Comparison of ENCODE assay signal across 41 cellular contexts in genomic region chr19:14649020-14649419, GRCh38. TPM values are rescaled to one million over a fixed set of nuclear protein-coding genes. Genes with fewer than 3 reads are reported as not detected.
"Had no signal": no experiment of that assay in that cellular context is flagged by ENCODE, and none has a peak within 500 bp of the region (broad histone marks: within the 10 kb centered on the region; RNA-seq: fewer than 3 reads in every experiment).

No MANE protein-coding gene starts in this region.

- H3K4me1 Mint-ChIP-seq: activated naive CD4-positive, alpha-beta T cell treated with anti-CD3 and anti-CD28 coated beads, Interleukin-2, amount 10 ng/mL, durations not matched to agents 7 days and 5 days; activated naive CD4-positive, alpha-beta T cell treated with anti-CD3 and anti-CD28 coated beads, Interleukin-2, amount 50 U/mL, for 24 hours; activated naive CD8-positive, alpha-beta T cell treated with anti-CD3 and anti-CD28 coated beads for 36 hours; activated naive CD8-positive, alpha-beta T cell treated with anti-CD3 and anti-CD28 coated beads, Interleukin-2, amount 10 ng/mL, durations not matched to agents 7 days and 5 days; activated naive CD8-positive, alpha-beta T cell treated with anti-CD3 and anti-CD28 coated beads, Interleukin-2, amount 50 U/mL, for 24 hours; brain; central memory CD8-positive, alpha-beta T cell had no signal

- H3K36me3 Mint-ChIP-seq: activated naive CD4-positive, alpha-beta T cell treated with anti-CD3 and anti-CD28 coated beads, Interleukin-2, amount 10 ng/mL, durations not matched to agents 7 days and 5 days; activated naive CD4-positive, alpha-beta T cell treated with anti-CD3 and anti-CD28 coated beads, Interleukin-2, amount 50 U/mL, for 24 hours; activated naive CD4-positive, alpha-beta T cell treated with anti-CD3 and anti-CD28 coated beads, Interleukin-2, amount 50 U/mL, for 72 hours; activated naive CD8-positive, alpha-beta T cell; activated naive CD8-positive, alpha-beta T cell treated with anti-CD3 and anti-CD28 coated beads for 36 hours; activated naive CD8-positive, alpha-beta T cell treated with anti-CD3 and anti-CD28 coated beads, Interleukin-2, amount 10 ng/mL, durations not matched to agents 7 days and 5 days; brain had no signal

- H3K4me3 Mint-ChIP-seq: activated naive CD4-positive, alpha-beta T cell treated with anti-CD3 and anti-CD28 coated beads for 36 hours; activated naive CD4-positive, alpha-beta T cell treated with anti-CD3 and anti-CD28 coated beads, Interleukin-2, amount 10 ng/mL, durations not matched to agents 7 days and 5 days; activated naive CD4-positive, alpha-beta T cell treated with anti-CD3 and anti-CD28 coated beads, Interleukin-2, amount 50 U/mL, for 24 hours; activated naive CD8-positive, alpha-beta T cell; activated naive CD8-positive, alpha-beta T cell treated with anti-CD3 and anti-CD28 coated beads for 36 hours; activated naive CD8-positive, alpha-beta T cell treated with anti-CD3 and anti-CD28 coated beads, Interleukin-2, amount 10 ng/mL, durations not matched to agents 7 days and 5 days; activated naive CD8-positive, alpha-beta T cell treated with anti-CD3 and anti-CD28 coated beads, Interleukin-2, amount 50 U/mL, for 24 hours; activated T-cell treated with anti-CD3 and anti-CD28 coated beads, Interleukin-2, amount 50 U/mL, for 24 hours; activated T-cell treated with anti-CD3 and anti-CD28 coated beads, Interleukin-2, amount 50 U/mL, for 4 hours; activated T-cell treated with anti-CD3 and anti-CD28 coated beads, Interleukin-2, amount 50 U/mL, for 72 hours; activated T-helper 1 cell treated with anti-CD3 and anti-CD28 coated beads, Interleukin-12 subunit alpha, Interleukin-12 subunit beta, Interleukin-2, Interleukin-4 antibody, amounts not matched to agents 30 ng/mL and 10 ng/mL and 1 ng/mL, durations not matched to agents 14 hours and 24 hours and 36 hours; brain; central memory CD8-positive, alpha-beta T cell had no signal

- ATAC-seq: activated naive CD4-positive, alpha-beta T cell treated with anti-CD3 and anti-CD28 coated beads, Interleukin-2, amount 50 U/mL, for 72 hours; activated naive CD8-positive, alpha-beta T cell treated with anti-CD3 and anti-CD28 coated beads, Interleukin-2, amount 50 U/mL, for 24 hours; activated T-cell treated with anti-CD3 and anti-CD28 coated beads, Interleukin-2, amount 50 U/mL, for 4 hours; activated T-cell treated with anti-CD3 and anti-CD28 coated beads, Interleukin-2, amount 50 U/mL, for 72 hours; body of pancreas had no signal

- H3K27me3 ChIP-seq: adrenal gland, ascending aorta, body of pancreas, brain microvascular endothelial cell, breast epithelium, cardiac muscle cell had no signal

- H3K27ac Mint-ChIP-seq: activated naive CD4-positive, alpha-beta T cell treated with anti-CD3 and anti-CD28 coated beads for 36 hours; activated naive CD4-positive, alpha-beta T cell treated with anti-CD3 and anti-CD28 coated beads, Interleukin-2, amount 10 ng/mL, durations not matched to agents 7 days and 5 days; activated naive CD4-positive, alpha-beta T cell treated with anti-CD3 and anti-CD28 coated beads, Interleukin-2, amount 50 U/mL, for 24 hours; activated naive CD4-positive, alpha-beta T cell treated with anti-CD3 and anti-CD28 coated beads, Interleukin-2, amount 50 U/mL, for 72 hours; activated naive CD8-positive, alpha-beta T cell; activated naive CD8-positive, alpha-beta T cell treated with anti-CD3 and anti-CD28 coated beads for 36 hours; activated naive CD8-positive, alpha-beta T cell treated with anti-CD3 and anti-CD28 coated beads, Interleukin-2, amount 10 ng/mL, durations not matched to agents 7 days and 5 days; activated naive CD8-positive, alpha-beta T cell treated with anti-CD3 and anti-CD28 coated beads, Interleukin-2, amount 50 U/mL, for 24 hours; activated T-cell treated with anti-CD3 and anti-CD28 coated beads, Interleukin-2, amount 50 U/mL, for 24 hours; activated T-cell treated with anti-CD3 and anti-CD28 coated beads, Interleukin-2, amount 50 U/mL, for 72 hours; activated T-helper 1 cell treated with anti-CD3 and anti-CD28 coated beads, Interleukin-12 subunit alpha, Interleukin-12 subunit beta, Interleukin-2, Interleukin-4 antibody, amounts not matched to agents 30 ng/mL and 10 ng/mL and 1 ng/mL, durations not matched to agents 14 hours and 24 hours and 36 hours; activated T-helper 2 cell treated with anti-CD3 and anti-CD28 coated beads, Interferon-gamma antibody, Interleukin-2, Interleukin-4, amounts not matched to agents 10 μg/mL and 5 μg/mL and 100 μg/mL, durations not matched to agents 14 hours and 24 hours and 36 hours; brain had no signal

- DNase-seq: activated effector memory CD4-positive, alpha-beta T cell treated with anti-CD3 and anti-CD28 coated beads, Interleukin-2, amount 50 U/mL, for 16 hours; activated effector memory CD4-positive, alpha-beta T cell treated with Interleukin-2 at 50 U/mL for 16 hours; activated gamma-delta T cell; activated gamma-delta T cell treated with Interleukin-2 at 50 U/mL for 16 hours; activated naive CD4-positive, alpha-beta T cell; activated naive CD4-positive, alpha-beta T cell treated with anti-CD3 and anti-CD28 coated beads for 36 hours; activated naive CD4-positive, alpha-beta T cell treated with anti-CD3 and anti-CD28 coated beads, Interleukin-2, amount 10 ng/mL, durations not matched to agents 7 days and 5 days; activated naive CD4-positive, alpha-beta T cell treated with anti-CD3 and anti-CD28 coated beads, Interleukin-2, amount 50 U/mL, for 16 hours; activated naive CD4-positive, alpha-beta T cell treated with Interleukin-2 at 50 U/mL for 16 hours; activated naive CD8-positive, alpha-beta T cell treated with anti-CD3 and anti-CD28 coated beads for 36 hours; activated naive CD8-positive, alpha-beta T cell treated with anti-CD3 and anti-CD28 coated beads, Interleukin-2, amount 10 ng/mL, durations not matched to agents 7 days and 5 days; activated naive CD8-positive, alpha-beta T cell treated with anti-CD3 and anti-CD28 coated beads, Interleukin-2, amount 50 U/mL, for 24 hours; activated T-cell treated with anti-CD3 and anti-CD28 coated beads, Interleukin-2, amount 50 U/mL, for 1 hour; activated T-cell treated with anti-CD3 and anti-CD28 coated beads, Interleukin-2, amount 50 U/mL, for 24 hours; activated T-cell treated with anti-CD3 and anti-CD28 coated beads, Interleukin-2, amount 50 U/mL, for 4 hours; activated T-cell treated with anti-CD3 and anti-CD28 coated beads, Interleukin-2, amount 50 U/mL, for 48 hours; activated T-cell treated with anti-CD3 and anti-CD28 coated beads, Interleukin-2, amount 50 U/mL, for 72 hours; adrenal gland; amniotic stem cell; amygdala; anterior cingulate cortex; aorta; body of pancreas; brain microvascular endothelial cell; caudate nucleus; central memory CD4-positive, alpha-beta T cell; cerebellar nuclear complex had no signal

- H3K4me1 ChIP-seq: adrenal gland, ascending aorta, body of pancreas, breast epithelium had no signal

- H3K27ac ChIP-seq: adrenal gland, ascending aorta, body of pancreas, brain microvascular endothelial cell, breast epithelium, cardiac muscle cell had no signal

- H3K4me3 ChIP-seq: adrenal gland, ascending aorta, body of pancreas, breast epithelium, cardiac muscle cell had no signal

- H3K9me3 ChIP-seq: adrenal gland, ascending aorta, body of pancreas, breast epithelium had no signal

- H3K36me3 ChIP-seq: adrenal gland, ascending aorta, brain microvascular endothelial cell, breast epithelium, cardiac muscle cell had no signal

- H3K9me3 Mint-ChIP-seq: activated naive CD4-positive, alpha-beta T cell treated with anti-CD3 and anti-CD28 coated beads for 36 hours; activated naive CD4-positive, alpha-beta T cell treated with anti-CD3 and anti-CD28 coated beads, Interleukin-2, amount 50 U/mL, for 24 hours; activated naive CD8-positive, alpha-beta T cell treated with anti-CD3 and anti-CD28 coated beads, Interleukin-2, amount 50 U/mL, for 24 hours; activated T-cell treated with anti-CD3 and anti-CD28 coated beads, Interleukin-2, amount 50 U/mL, for 24 hours; activated T-cell treated with anti-CD3 and anti-CD28 coated beads, Interleukin-2, amount 50 U/mL, for 4 hours; activated T-helper 1 cell treated with anti-CD3 and anti-CD28 coated beads, Interleukin-12 subunit alpha, Interleukin-12 subunit beta, Interleukin-2, Interleukin-4 antibody, amounts not matched to agents 30 ng/mL and 10 ng/mL and 1 ng/mL, durations not matched to agents 14 hours and 24 hours and 36 hours; activated T-helper 2 cell treated with anti-CD3 and anti-CD28 coated beads, Interferon-gamma antibody, Interleukin-2, Interleukin-4, amounts not matched to agents 10 μg/mL and 5 μg/mL and 100 μg/mL, durations not matched to agents 14 hours and 24 hours and 36 hours; brain; central memory CD8-positive, alpha-beta T cell had no signal

RNA-seq across cellular contexts. Expression of gene ADGRE3, which starts 25.6 kb away (rescaled TPM):
- total RNA-seq: activated naive CD4-positive, alpha-beta T cell treated with anti-CD3 and anti-CD28 coated beads for 36 hours; activated naive CD4-positive, alpha-beta T cell treated with anti-CD3 and anti-CD28 coated beads, Interleukin-2, amount 50 U/mL, for 72 hours; activated naive CD8-positive, alpha-beta T cell treated with anti-CD3 and anti-CD28 coated beads for 36 hours; activated naive CD8-positive, alpha-beta T cell treated with anti-CD3 and anti-CD28 coated beads, Interleukin-2, amount 10 ng/mL, durations not matched to agents 7 days and 5 days; activated T-cell treated with anti-CD3 and anti-CD28 coated beads, Interleukin-2, amount 50 U/mL, for 4 hours; activated T-cell treated with anti-CD3 and anti-CD28 coated beads, Interleukin-2, amount 50 U/mL, for 72 hours; activated T-helper 1 cell treated with anti-CD3 and anti-CD28 coated beads, Interleukin-12 subunit alpha, Interleukin-12 subunit beta, Interleukin-2, Interleukin-4 antibody, amounts not matched to agents 30 ng/mL and 10 ng/mL and 1 ng/mL, durations not matched to agents 14 hours and 24 hours and 36 hours; activated T-helper 2 cell treated with anti-CD3 and anti-CD28 coated beads, Interferon-gamma antibody, Interleukin-2, Interleukin-4, amounts not matched to agents 10 μg/mL and 5 μg/mL and 100 μg/mL, durations not matched to agents 14 hours and 24 hours and 36 hours; ascending aorta; astrocyte; body of pancreas; bronchial epithelial cell; cardiac muscle cell; cerebellum; chondrocyte had no signal
- polyA plus RNA-seq: adrenal gland, aorta, cardiac muscle cell had no signal
